In the genomic region with DNA sequence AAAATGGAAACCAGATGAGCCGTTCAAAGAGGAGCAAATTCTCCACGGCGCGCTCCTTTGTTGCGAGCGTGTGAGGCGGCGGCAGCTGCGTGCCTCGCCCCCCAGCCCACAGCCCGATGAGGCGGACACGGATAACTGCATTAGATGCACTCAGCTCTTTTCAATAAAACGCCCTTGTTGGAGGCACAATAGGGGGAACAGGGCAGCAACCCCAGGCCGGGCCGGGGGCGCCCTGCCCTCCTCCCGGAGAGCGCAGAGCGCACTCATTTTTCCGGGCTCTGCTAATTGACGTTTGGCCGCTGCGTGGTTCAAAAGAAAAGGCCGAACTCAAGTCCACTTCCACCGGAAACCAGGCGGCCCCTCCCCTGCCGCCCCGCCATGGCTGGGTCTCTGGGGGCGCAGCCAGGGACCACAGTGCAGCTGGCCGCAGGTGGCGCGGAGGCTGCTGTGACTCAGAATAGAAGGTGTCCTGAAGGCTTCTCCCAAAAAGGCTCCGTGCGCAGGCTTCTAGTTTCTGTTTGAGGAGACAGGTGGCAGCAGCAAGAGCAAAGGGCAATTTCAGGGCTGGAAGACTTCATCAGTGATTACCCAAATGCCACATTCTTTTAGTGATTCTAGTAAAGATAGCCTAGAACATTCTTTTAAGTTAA, we compare ENCODE assay signal across 1 cellular context.
TF ChIP-seq lines count a peak whose summit lies in the region.

No MANE protein-coding gene starts in this region.

TF ChIP-seq in liver, 16 proteins besides CTCF, POLR2A, EP300 and RAD21 (continued from another document):
- TF ChIP-seq, protein P1, sequence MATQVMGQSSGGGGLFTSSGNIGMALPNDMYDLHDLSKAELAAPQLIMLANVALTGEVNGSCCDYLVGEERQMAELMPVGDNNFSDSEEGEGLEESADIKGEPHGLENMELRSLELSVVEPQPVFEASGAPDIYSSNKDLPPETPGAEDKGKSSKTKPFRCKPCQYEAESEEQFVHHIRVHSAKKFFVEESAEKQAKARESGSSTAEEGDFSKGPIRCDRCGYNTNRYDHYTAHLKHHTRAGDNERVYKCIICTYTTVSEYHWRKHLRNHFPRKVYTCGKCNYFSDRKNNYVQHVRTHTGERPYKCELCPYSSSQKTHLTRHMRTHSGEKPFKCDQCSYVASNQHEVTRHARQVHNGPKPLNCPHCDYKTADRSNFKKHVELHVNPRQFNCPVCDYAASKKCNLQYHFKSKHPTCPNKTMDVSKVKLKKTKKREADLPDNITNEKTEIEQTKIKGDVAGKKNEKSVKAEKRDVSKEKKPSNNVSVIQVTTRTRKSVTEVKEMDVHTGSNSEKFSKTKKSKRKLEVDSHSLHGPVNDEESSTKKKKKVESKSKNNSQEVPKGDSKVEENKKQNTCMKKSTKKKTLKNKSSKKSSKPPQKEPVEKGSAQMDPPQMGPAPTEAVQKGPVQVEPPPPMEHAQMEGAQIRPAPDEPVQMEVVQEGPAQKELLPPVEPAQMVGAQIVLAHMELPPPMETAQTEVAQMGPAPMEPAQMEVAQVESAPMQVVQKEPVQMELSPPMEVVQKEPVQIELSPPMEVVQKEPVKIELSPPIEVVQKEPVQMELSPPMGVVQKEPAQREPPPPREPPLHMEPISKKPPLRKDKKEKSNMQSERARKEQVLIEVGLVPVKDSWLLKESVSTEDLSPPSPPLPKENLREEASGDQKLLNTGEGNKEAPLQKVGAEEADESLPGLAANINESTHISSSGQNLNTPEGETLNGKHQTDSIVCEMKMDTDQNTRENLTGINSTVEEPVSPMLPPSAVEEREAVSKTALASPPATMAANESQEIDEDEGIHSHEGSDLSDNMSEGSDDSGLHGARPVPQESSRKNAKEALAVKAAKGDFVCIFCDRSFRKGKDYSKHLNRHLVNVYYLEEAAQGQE (IDR thresholded peaks at IDR 0.05), result peak; percentile 69
- TF ChIP-seq JUND (IDR thresholded peaks at IDR 0.05) (peak; percentile 39 to 47), FOXA2 (IDR thresholded peaks at IDR 0.05) (no peak), SP1 (IDR thresholded peaks at IDR 0.05) (no peak), HNF4G (IDR thresholded peaks at IDR 0.05) (no peak), NR2F2 (IDR thresholded peaks at IDR 0.05) (no peak)
- TF ChIP-seq, protein P2, sequence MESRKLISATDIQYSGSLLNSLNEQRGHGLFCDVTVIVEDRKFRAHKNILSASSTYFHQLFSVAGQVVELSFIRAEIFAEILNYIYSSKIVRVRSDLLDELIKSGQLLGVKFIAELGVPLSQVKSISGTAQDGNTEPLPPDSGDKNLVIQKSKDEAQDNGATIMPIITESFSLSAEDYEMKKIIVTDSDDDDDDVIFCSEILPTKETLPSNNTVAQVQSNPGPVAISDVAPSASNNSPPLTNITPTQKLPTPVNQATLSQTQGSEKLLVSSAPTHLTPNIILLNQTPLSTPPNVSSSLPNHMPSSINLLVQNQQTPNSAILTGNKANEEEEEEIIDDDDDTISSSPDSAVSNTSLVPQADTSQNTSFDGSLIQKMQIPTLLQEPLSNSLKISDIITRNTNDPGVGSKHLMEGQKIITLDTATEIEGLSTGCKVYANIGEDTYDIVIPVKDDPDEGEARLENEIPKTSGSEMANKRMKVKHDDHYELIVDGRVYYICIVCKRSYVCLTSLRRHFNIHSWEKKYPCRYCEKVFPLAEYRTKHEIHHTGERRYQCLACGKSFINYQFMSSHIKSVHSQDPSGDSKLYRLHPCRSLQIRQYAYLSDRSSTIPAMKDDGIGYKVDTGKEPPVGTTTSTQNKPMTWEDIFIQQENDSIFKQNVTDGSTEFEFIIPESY (IDR thresholded peaks at IDR 0.05), result no peak
- TF ChIP-seq, protein P3, sequence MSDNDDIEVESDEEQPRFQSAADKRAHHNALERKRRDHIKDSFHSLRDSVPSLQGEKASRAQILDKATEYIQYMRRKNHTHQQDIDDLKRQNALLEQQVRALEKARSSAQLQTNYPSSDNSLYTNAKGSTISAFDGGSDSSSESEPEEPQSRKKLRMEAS (IDR thresholded peaks at IDR 0.05), result no peak
